Comparison of ENCODE assay signal across 24 cellular contexts in the genomic region with DNA sequence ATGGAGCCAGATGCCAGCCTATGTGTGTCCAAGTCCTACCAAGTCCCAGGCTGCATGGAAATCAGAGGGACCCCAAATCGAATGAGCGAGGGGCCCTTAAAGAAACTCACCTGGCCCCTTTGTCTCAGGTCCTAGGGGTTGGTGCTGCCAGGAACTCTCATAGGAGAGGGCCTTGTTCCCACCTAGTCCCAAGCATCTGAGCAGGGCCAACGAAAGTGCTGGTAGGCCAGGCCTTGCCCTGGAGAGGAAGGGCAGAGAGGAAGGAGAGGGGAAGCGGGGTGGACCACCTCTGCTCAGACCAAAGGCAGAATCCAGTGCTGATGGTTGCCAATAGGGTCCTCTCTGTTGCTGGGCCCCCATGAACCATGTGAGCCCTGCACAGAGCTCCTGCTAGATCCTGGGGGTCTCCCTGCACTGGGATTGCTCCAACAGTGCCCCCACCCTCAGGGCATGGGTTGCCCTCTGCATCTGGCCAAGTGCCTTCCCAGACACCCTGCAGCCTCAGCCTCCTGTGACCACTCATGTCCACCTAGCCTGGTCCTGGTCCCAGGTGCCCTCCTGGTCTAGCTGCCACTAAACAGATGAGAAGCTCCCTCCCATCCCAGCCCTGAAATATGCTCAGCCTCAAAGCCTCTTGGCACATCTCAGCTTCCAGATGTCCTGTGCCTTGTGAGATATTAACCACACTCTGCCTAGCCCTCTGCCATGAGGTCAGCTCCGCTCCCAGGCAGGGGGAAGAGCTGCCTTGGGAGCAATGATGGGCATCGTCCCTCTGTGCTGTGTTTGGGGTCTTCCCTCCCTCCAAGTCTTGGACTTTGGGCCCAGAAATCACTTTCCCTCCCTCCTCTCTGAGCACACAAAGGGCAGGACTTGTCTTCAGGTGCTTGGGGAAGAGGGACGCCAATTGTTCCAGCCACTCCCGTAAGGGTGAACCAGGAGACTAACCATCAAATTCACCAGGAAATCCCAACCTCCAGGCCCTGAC.
DNase-seq lines count a peak whose midpoint lies in the region; ATAC-seq, FAIRE-seq and TF ChIP-seq lines count a peak whose summit lies in the region.
"Had no signal": no experiment of that assay in that cellular context is flagged by ENCODE, and none has a peak within 500 bp of the region (broad histone marks: within the 10 kb centered on the region; RNA-seq: fewer than 3 reads in every experiment).

No MANE protein-coding gene starts in this region.

- DNase-seq in left cardiac atrium (peak; percentile 3), left ventricle myocardium inferior (no peak), bronchial epithelial cell (ENCODE audit: low read depth) (no peak), lower lobe of right lung (peak; percentile 17), ureter (ENCODE audit: low spot score) (peak; percentile 20), putamen (ENCODE audit: low spot score) (no peak)
- DNase-seq: activated CD4-positive, alpha-beta T cell treated with anti-CD3 and anti-CD28 coated beads, Interleukin-2, amount 10 ng/mL, durations not matched to agents 24 days and 14 days; C1 segment of cervical spinal cord; DMS79 treated with DMSO at 0.1 percent for 48 hours; GF-D8; NCI-H1092 treated with DMSO at 0.1 percent for 48 hours; NCI-H187 treated with DMSO at 0.1 percent for 48 hours; NCI-H2171 treated with DMSO at 0.1 percent for 48 hours; NCI-H524; SHP77 treated with DMSO at 0.1 percent for 48 hours; T1000; thyroid gland; WERI-Rb-1 had no signal

- H3K27ac ChIP-seq in left ventricle myocardium inferior (replicated peaks) (no peak overlapping the region), lower lobe of right lung (no peak overlapping the region)
- H3K27ac ChIP-seq: prostate gland, thyroid gland, WERI-Rb-1 had no signal

- H3K36me3 ChIP-seq in left ventricle myocardium inferior (peaks cover 6% of the 10 kb centered on the region), bronchial epithelial cell (ENCODE audit: control insufficient read depth, insufficient read depth, low read length) (no peaks in the 10 kb centered on the region), lower lobe of right lung (no peaks in the 10 kb centered on the region)
- H3K36me3 ChIP-seq: prostate gland, thyroid gland, WERI-Rb-1 had no signal

- no peak overlapping the region for H3K4me3 ChIP-seq in left ventricle myocardium inferior
- H3K4me3 ChIP-seq in bronchial epithelial cell (ENCODE audit: low read depth, low read length), result no peak overlapping the region
- H3K4me3 ChIP-seq in lower lobe of right lung, result no peak overlapping the region
- H3K4me3 ChIP-seq: prostate gland, thyroid gland had no signal

- intact Hi-C loops in left cardiac atrium (cut with DNase I), result no loop called here
- intact Hi-C loops in left ventricle myocardium inferior (cut with micrococcal nuclease), result no loop called here
- intact Hi-C loops in lower lobe of right lung (cut with DNase I), result no loop called here

- ATAC-seq in left cardiac atrium (no peak), lower lobe of right lung (no peak), HG02798 (IDR thresholded peaks at IDR 0.05; ENCODE audit: poor library complexity, unreplicated experiment) (no peak)
- ATAC-seq: activated T-helper 17 cell treated with anti-CD3 and anti-CD28 coated beads, Interleukin-2, amount 50 U/mL, for 72 hours had no signal

- H3K9me3 ChIP-seq in left ventricle myocardium inferior (replicated peaks) (peaks cover 9% of the 10 kb centered on the region), lower lobe of right lung (no peaks in the 10 kb centered on the region)
- H3K9me3 ChIP-seq: prostate gland, thyroid gland had no signal

- peak; percentile 50 for FAIRE-seq in bronchial epithelial cell (lab: Jason Lieb, UNC)
- FAIRE-seq: H54, islet of Langerhans had no signal

- H3K4me1 ChIP-seq in left ventricle myocardium inferior (no peaks in the 10 kb centered on the region), lower lobe of right lung (no peaks in the 10 kb centered on the region)
- H3K4me1 ChIP-seq: Caco-2, prostate gland, thyroid gland had no signal

- TF ChIP-seq CTCF in left ventricle myocardium inferior (IDR thresholded peaks at IDR 0.05; ENCODE audit: borderline replicate concordance) (no peak), bronchial epithelial cell (IDR thresholded peaks at IDR 0.05; ENCODE audit: insufficient read depth, low read length, severe bottlenecking) (no peak), lower lobe of right lung (IDR thresholded peaks at IDR 0.05) (no peak)

- H3K27me3 ChIP-seq in left ventricle myocardium inferior (ENCODE audit: low read depth) (peaks cover 65% of the 10 kb centered on the region), bronchial epithelial cell (ENCODE audit: control insufficient read depth, insufficient read depth, low read length) (no peaks in the 10 kb centered on the region), lower lobe of right lung (ENCODE audit: low read depth) (peaks cover 5% of the 10 kb centered on the region)
- H3K27me3 ChIP-seq: thyroid gland had no signal

Comparison
In these comparisons a context has a peak if more than half of its experiments do, and no peak if none do; other contexts are left out.
1. DNase-seq: peak in left cardiac atrium (single experiment), lower lobe of right lung (single experiment) and ureter (single experiment); none in left ventricle myocardium inferior (single experiment), bronchial epithelial cell (single experiment) and putamen (single experiment).